Comparison of ENCODE assay signal across 19 cellular contexts in the genomic region with DNA sequence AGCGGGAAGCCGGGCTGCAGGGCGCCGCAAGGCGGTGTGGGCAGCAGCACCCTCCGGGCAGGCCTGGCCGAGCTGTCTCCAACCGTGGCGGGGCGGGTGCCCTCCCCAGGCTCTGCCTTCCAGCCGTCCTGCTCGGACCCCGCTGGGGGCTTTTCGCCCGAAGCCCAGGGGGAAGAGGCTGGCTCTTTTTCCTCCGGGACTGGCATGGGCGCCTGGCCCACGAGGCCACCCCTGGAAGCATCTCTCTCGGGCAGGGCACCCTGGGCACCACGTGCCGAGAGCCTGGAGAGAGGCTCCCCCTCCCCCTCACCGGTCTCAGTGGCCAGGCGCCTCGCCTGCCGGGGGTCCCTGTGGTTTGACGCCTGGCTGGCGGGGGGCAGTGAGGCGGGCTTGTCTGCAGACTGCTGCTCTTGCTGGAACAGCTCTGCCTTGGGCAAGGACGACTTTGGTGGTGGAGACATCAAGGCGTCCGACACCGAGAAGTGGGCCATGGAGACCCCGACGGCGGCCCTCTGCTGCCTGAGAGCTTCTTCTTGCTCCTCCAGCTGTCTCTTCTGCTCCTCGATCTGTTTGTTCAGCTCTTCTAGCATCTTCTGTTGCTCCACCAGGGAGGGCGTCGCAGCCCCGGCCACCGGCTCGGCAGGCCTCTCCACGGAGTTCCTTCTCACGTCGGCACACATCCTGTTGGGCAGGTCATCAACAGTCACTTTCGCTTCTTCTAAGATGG. TPM values are rescaled to one million over a fixed set of nuclear protein-coding genes. Genes with fewer than 3 reads are reported as not detected.
A peak's percentile ranks its signal among the peaks of the same experiment; 100 is the strongest.
DNase-seq lines count a peak whose midpoint lies in the region; ATAC-seq, FAIRE-seq and TF ChIP-seq lines count a peak whose summit lies in the region.
"Had no signal": no experiment of that assay in that cellular context is flagged by ENCODE, and none has a peak within 500 bp of the region (broad histone marks: within the 10 kb centered on the region; RNA-seq: fewer than 3 reads in every experiment).

No MANE protein-coding gene starts in this region.

- H2AK5ac ChIP-seq in H1 (ENCODE audit: low read depth, low read length), result no peak overlapping the region
- no peak overlapping the region for H2AK5ac ChIP-seq in neuronal stem cell (ENCODE audit: low read depth, low read length)

- ATAC-seq in GM21528 (IDR thresholded peaks at IDR 0.05; ENCODE audit: low FRiP score, unreplicated experiment), result no peak

- no peak overlapping the region for H3K4ac ChIP-seq in H1 (replicated peaks; ENCODE audit: insufficient read length, low read depth, low read length)
- no peak overlapping the region for H3K4ac ChIP-seq in neuronal stem cell (ENCODE audit: low read length)

- no peaks in the 10 kb centered on the region for H3K4me1 ChIP-seq in Caco-2
- peaks cover 0 to 18% (median 10%) of the 10 kb centered on the region in 4 experiments; a peak in 5 of 7 replicates for H3K4me1 ChIP-seq in H1 (replicated peaks in 1 of 4; ENCODE audit: control insufficient read depth in 3 of 4, insufficient read depth in 4 of 4, low read length in 3 of 4)
- H3K4me1 ChIP-seq in neuronal stem cell (ENCODE audit: control insufficient read depth in 2 of 2, insufficient read depth in 1 of 2, low read depth in 1 of 2, low read length in 2 of 2), result peaks cover 0 to 2% of the 10 kb centered on the region in 2 donors

- H2AFZ ChIP-seq in H1 (ENCODE audit: low read length) (no peak overlapping the region), neuronal stem cell (ENCODE audit: low read length) (no peak overlapping the region)
- H2AFZ ChIP-seq: GM23248 had no signal

- H3K4me2 ChIP-seq in H1 (ENCODE audit: insufficient read depth in 1 of 2, low read depth in 2 of 2, low read length in 2 of 2), result no peak overlapping the region
- peak overlapping the region; percentile 2 for H3K4me2 ChIP-seq in neuronal stem cell (ENCODE audit: insufficient read depth, low read length, poor library complexity, severe bottlenecking)

- no peaks in the 10 kb centered on the region; the same call in 1 of the 2 replicates for H3K23me2 ChIP-seq in H1 (ENCODE audit: low read depth, low read length)

- peaks cover 48% of the 10 kb centered on the region for H3K36me3 Mint-ChIP-seq in Caco-2 (ENCODE audit: insufficient read depth, unreplicated experiment)
- H3K36me3 Mint-ChIP-seq in HFFc6 (ENCODE audit: low read depth), result peaks cover 12% of the 10 kb centered on the region

- peaks cover 2 to 9% of the 10 kb centered on the region in 2 experiments for H4K20me1 ChIP-seq in H1 (replicated peaks in 1 of 2; ENCODE audit: control insufficient read depth in 1 of 2, insufficient read depth in 2 of 2, low read length in 2 of 2)

- 97% methylated on average over 40 of the region's 45 CpGs; no CpG with 5 or more reads in 1 of the 2 experiments for WGBS in H1 (ENCODE audit: extremely low coverage in 1 of 2, insufficient coverage in 1 of 2, insufficient read length in 1 of 2, insufficient replicate concordance in 2 of 2, low coverage in 1 of 2, low lambda C conversion rate in 2 of 2, missing lambda C conversion rate in 1 of 2), 2 experiments
- no CpG with 5 or more reads among the region's 45 CpGs for WGBS in neuronal stem cell (ENCODE audit: extremely low coverage in 2 of 2, insufficient read length in 2 of 2, insufficient replicate concordance in 1 of 2), 2 donors

- intact Hi-C loops in Caco-2 (cut with micrococcal nuclease; ENCODE audit: unreplicated experiment), result no loop called here

- no peak overlapping the region for H3K9ac ChIP-seq in H1 (replicated peaks in 1 of 4; ENCODE audit: extremely low read depth in 1 of 4, low read depth in 3 of 4, low read length in 3 of 4)
- H3K9ac ChIP-seq in neuronal stem cell (ENCODE audit: low read depth, low read length, poor library complexity), result no peak overlapping the region
- H3K9ac ChIP-seq: GM23248 had no signal

- H2BK12ac ChIP-seq in H1 (ENCODE audit: low read depth, low read length), result no peak overlapping the region
- H2BK12ac ChIP-seq in neuronal stem cell (ENCODE audit: low read length), result no peak overlapping the region

- H3K27me3 Mint-ChIP-seq in Caco-2 (ENCODE audit: insufficient read depth, unreplicated experiment) (no peaks in the 10 kb centered on the region), HFFc6 (ENCODE audit: insufficient read depth) (peaks cover 4% of the 10 kb centered on the region)

- no peak overlapping the region for H3K4me3 ChIP-seq in Caco-2 (ENCODE audit: low read depth, low read length)
- no peak overlapping the region for H3K4me3 ChIP-seq in H1 (ENCODE audit: extremely low read depth in 1 of 4, insufficient read depth in 2 of 4, low read depth in 3 of 4, low read length in 4 of 4)
- no peak overlapping the region for H3K4me3 ChIP-seq in neuronal stem cell (ENCODE audit: low read length in 2 of 2)
- H3K4me3 ChIP-seq: GM23248 had no signal

- H2BK120ac ChIP-seq in H1 (replicated peaks; ENCODE audit: low read depth, low read length) (no peak overlapping the region), neuronal stem cell (ENCODE audit: low read depth, low read length) (no peak overlapping the region)

- FAIRE-seq in H1 (lab: Jason Lieb, UNC), result no peak

- H3K9me3 Mint-ChIP-seq in Caco-2 (ENCODE audit: unreplicated experiment) (no peaks in the 10 kb centered on the region), HFFc6 (no peaks in the 10 kb centered on the region)

- TF ChIP-seq CTCF in Caco-2 (IDR thresholded peaks at IDR 0.05; ENCODE audit: insufficient read depth in 1 of 2, low read depth in 1 of 2, low read length in 1 of 2, severe bottlenecking in 1 of 2, unreplicated experiment in 1 of 2) (no peak), HFFc6 (IDR thresholded peaks at IDR 0.05) (no peak), H1 (IDR thresholded peaks at IDR 0.05; ENCODE audit: control extremely low read depth in 1 of 3, insufficient read depth in 1 of 3, low read depth in 1 of 3, low read length in 3 of 3) (no peak)

- no peak for TF ChIP-seq RAD21 in H1 (IDR thresholded peaks at IDR 0.05 in 1 of 2, conservative IDR thresholded peaks at IDR 0.05 in 1 of 2; ENCODE audit: low read depth in 2 of 2, low read length in 2 of 2)

- no peaks in the 10 kb centered on the region for H3K27me3 ChIP-seq in Caco-2 (replicated peaks; ENCODE audit: control insufficient read depth, insufficient read depth, low read length)
- H3K27me3 ChIP-seq in H1 (replicated peaks in 1 of 4; ENCODE audit: control insufficient read depth in 3 of 4, extremely low read depth in 1 of 4, insufficient read depth in 3 of 4, low read length in 3 of 4), result no peaks in the 10 kb centered on the region
- peaks cover 0 to 6% (median 0%) of the 10 kb centered on the region in 3 experiments for H3K27me3 ChIP-seq in neuronal stem cell (ENCODE audit: control insufficient read depth in 3 of 3, insufficient read depth in 3 of 3, low read depth in 1 of 3, low read length in 3 of 3)

- no peak overlapping the region for H4K91ac ChIP-seq in H1 (replicated peaks; ENCODE audit: insufficient read length, low read length)
- no peak overlapping the region for H4K91ac ChIP-seq in neuronal stem cell (ENCODE audit: low read depth, low read length, poor library complexity)

- H3K36me3 ChIP-seq in Caco-2 (ENCODE audit: control insufficient read depth, insufficient read depth, low read length) (0 out of 2 replicates have a peak, but pooled peaks cover 5% of the 10 kb centered on the region), H1 (ENCODE audit: control insufficient read depth in 2 of 4, insufficient read depth in 4 of 4, low read length in 3 of 4) (0 out of 8 replicates have a peak, but pooled peaks cover 0 to 3% (median 0%) of the 10 kb centered on the region in 4 experiments), neuronal stem cell (replicated peaks in 1 of 2; ENCODE audit: control insufficient read depth in 2 of 2, insufficient read depth in 2 of 2, low read length in 2 of 2) (peaks cover 3 to 33% of the 10 kb centered on the region in 2 donors)

- H3K23ac ChIP-seq in H1 (ENCODE audit: insufficient read length) (no peak overlapping the region), neuronal stem cell (ENCODE audit: low read depth, low read length, poor library complexity) (no peak overlapping the region)

- H3K79me1 ChIP-seq in H1 (ENCODE audit: low read depth, low read length) (peaks cover 3% of the 10 kb centered on the region; the same call in 1 of the 2 replicates), neuronal stem cell (ENCODE audit: low read depth, low read length) (no peaks in the 10 kb centered on the region)

- no peaks in the 10 kb centered on the region for H3K79me2 ChIP-seq in H1 (ENCODE audit: control insufficient read depth in 1 of 2, insufficient read depth in 2 of 2, low read length in 2 of 2)

- DNase-seq in Caco-2 (no peak), HFFc6 (no peak), H1 (ENCODE audit: low read depth in 1 of 2, low spot score in 2 of 2) (no peak), neuronal stem cell (ENCODE audit: low spot score) (no peak), SW480 (ENCODE audit: low spot score) (no peak), mesenteric fat pad (ENCODE audit: low spot score) (no peak)
- DNase-seq: ACHN; AML-193; CD4-positive, CD25-positive, alpha-beta regulatory T cell; DMS79; GM23248; Karpas-422; MM.1S; NCI-H1105; NCI-H1694 treated with DMSO at 0.1 percent for 48 hours; NCI-H345; NCI-H526 treated with DMSO at 0.1 percent for 48 hours; SHP77 treated with DMSO at 0.1 percent for 48 hours had no signal

- no peak overlapping the region for H3K56ac ChIP-seq in H1 (replicated peaks; ENCODE audit: insufficient read length, low read depth, low read length)

- no peak overlapping the region for H2BK15ac ChIP-seq in H1 (ENCODE audit: low read length)
- no peak overlapping the region for H2BK15ac ChIP-seq in neuronal stem cell (ENCODE audit: low read length)

- H3K4me3 Mint-ChIP-seq in Caco-2 (ENCODE audit: unreplicated experiment) (no peak overlapping the region), HFFc6 (no peak overlapping the region)
- H3K4me3 Mint-ChIP-seq: CD4-positive, CD25-positive, alpha-beta regulatory T cell had no signal

- H3K9me3 ChIP-seq in Caco-2 (no peaks in the 10 kb centered on the region), H1 (ENCODE audit: insufficient read depth in 2 of 2, low read depth in 1 of 2, low read length in 1 of 2) (no peaks in the 10 kb centered on the region), neuronal stem cell (replicated peaks in 1 of 2; ENCODE audit: control insufficient read depth in 2 of 2, insufficient read depth in 1 of 2, low read depth in 1 of 2, low read length in 2 of 2) (no peaks in the 10 kb centered on the region)

- H3K18ac ChIP-seq in H1 (ENCODE audit: extremely low read depth, low read length) (no peak overlapping the region), neuronal stem cell (ENCODE audit: low read length) (no peak overlapping the region)

- no peak overlapping the region for H4K5ac ChIP-seq in H1 (ENCODE audit: insufficient read length, low read depth, low read length)

- H3K4me1 Mint-ChIP-seq in Caco-2 (ENCODE audit: low read depth, unreplicated experiment) (peaks cover 3% of the 10 kb centered on the region), HFFc6 (ENCODE audit: low read depth) (no peaks in the 10 kb centered on the region; the same call in 1 of the 2 replicates)

- 0 out of 2 replicates have a peak overlapping the region, but pooled peaks have one; percentile 1 for H4K8ac ChIP-seq in H1 (ENCODE audit: extremely low read depth, insufficient read depth, low read length)
- no peak overlapping the region for H4K8ac ChIP-seq in neuronal stem cell (ENCODE audit: low read depth, low read length)

- no TSS peak for BruUV-seq in Caco-2 (replicated peaks; lab: Mats Ljungman, UMichigan)

- H3K27ac ChIP-seq in H1 (ENCODE audit: low read depth, low read length) (no peak overlapping the region), neuronal stem cell (replicated peaks; ENCODE audit: low read length) (no peak overlapping the region)
- H3K27ac ChIP-seq: GM23248 had no signal

- CTCF ChIA-PET in Caco-2 (lab: Charles Lee) (no interaction called here), H1 (lab: Charles Lee; ENCODE audit: partially characterized antibody) (interaction anchor here (0.8 to 2.1 kb wide), 4 partner anchors 9 to 76 kb away, joined by 3 to 7 read pairs (median 4); no protein-coding TSS in a partner anchor)

- no peak for TF ChIP-seq EP300 in H1 (IDR thresholded peaks at IDR 0.05; ENCODE audit: borderline replicate concordance in 1 of 2, low read depth in 2 of 2, low read length in 2 of 2)

- H2BK20ac ChIP-seq in H1 (ENCODE audit: low read length), result no peak overlapping the region

- H3K27ac Mint-ChIP-seq in Caco-2 (ENCODE audit: unreplicated experiment), result peak overlapping the region; percentile 9
- peak overlapping the region; percentile 13; the same call in 1 of the 2 replicates for H3K27ac Mint-ChIP-seq in HFFc6
- H3K27ac Mint-ChIP-seq: CD4-positive, CD25-positive, alpha-beta regulatory T cell had no signal

- POLR2A ChIA-PET in Caco-2 (lab: Charles Lee), result no interaction called here
- POLR2A ChIA-PET in H1 (lab: Charles Lee; ENCODE audit: partially characterized antibody), result interaction anchor here (1.5 to 1.8 kb wide), 3 partner anchors 10 to 54 kb away, joined by 3 to 6 read pairs (median 5); no protein-coding TSS in a partner anchor

- H3K14ac ChIP-seq in H1 (ENCODE audit: insufficient read length), result no peak overlapping the region
- H3K14ac ChIP-seq in neuronal stem cell (ENCODE audit: low read length), result no peak overlapping the region

- no peak for TF ChIP-seq POLR2A in H1 (IDR thresholded peaks at IDR 0.05; ENCODE audit: control extremely low read depth in 1 of 2, low read depth in 2 of 2, low read length in 2 of 2)

- H2BK5ac ChIP-seq in H1 (ENCODE audit: low read depth, low read length) (no peak overlapping the region), neuronal stem cell (ENCODE audit: low read length) (no peak overlapping the region)

RNA-seq across cellular contexts. Expression of a gene that starts 19.5 kb away (rescaled TPM):
- total RNA-seq in Caco-2 (2022) (14.6 and 15.1 TPM in 2 replicates), mesenteric fat pad (10.1 TPM)
- 10 to 100 TPM; 19.9 to 25.2 (median 21.1) TPM for total RNA-seq in HFFc6 (2021; fragmentation: NEBNext Ultra II Directional; extraction: Animal tissue kit (Norgen Biotek cat#: 25700))
- 15.0 and 15.6 TPM in 2 replicates for total RNA-seq in H1 (2021; fragmentation: NEBNext Ultra II Directional; extraction: Animal tissue kit (Norgen Biotek cat#: 25700))
- 4.4 and 6.2 TPM in 2 replicates for polyA plus RNA-seq in H1 (2011; rRNA removed)
- 8.6 TPM for polyA plus RNA-seq in H1 (2011; cell fraction: cytosol; rRNA removed)
- polyA plus RNA-seq in H1 (2011; cell fraction: nucleus; rRNA removed), result 8.7 TPM
- 9.0 to 10.3 TPM (median 10.0 TPM) in 4 replicates for polyA plus RNA-seq in H1 (2012, experiment 1 of 2)
- polyA plus RNA-seq in H1 (2012, experiment 2 of 2), result 4.7 TPM
- 10.2 TPM for polyA plus RNA-seq in H1 (2013, experiment 1 of 2)
- 9.9 TPM for polyA plus RNA-seq in H1 (2013, experiment 2 of 2)
- polyA minus RNA-seq in H1 (2011; rRNA and poly(A)+ RNA removed), result 5.1 and 5.4 TPM in 2 replicates
- polyA minus RNA-seq in H1 (2011; cell fraction: cytosol; rRNA and poly(A)+ RNA removed), result 6.5 TPM
- polyA minus RNA-seq in H1 (2011; cell fraction: nucleus; rRNA and poly(A)+ RNA removed), result 7.9 TPM
- 14.5 TPM for polyA plus RNA-seq in neuronal stem cell (2013, experiment 1 of 2)
- 15.3 TPM for polyA plus RNA-seq in neuronal stem cell (2013, experiment 2 of 2)

RNA-seq across cellular contexts. Expression of a gene that starts 45.2 kb away (rescaled TPM):
- total RNA-seq in Caco-2 (2022) (120 and 122 TPM in 2 replicates), mesenteric fat pad (39.0 TPM)
- 10 to 100 TPM; 31.9 to 36.1 (median 34.8) TPM for total RNA-seq in HFFc6 (2021; fragmentation: NEBNext Ultra II Directional; extraction: Animal tissue kit (Norgen Biotek cat#: 25700))
- 82.8 and 83.2 TPM in 2 replicates for total RNA-seq in H1 (2021; fragmentation: NEBNext Ultra II Directional; extraction: Animal tissue kit (Norgen Biotek cat#: 25700))
- 53.6 and 58.8 TPM in 2 replicates for polyA plus RNA-seq in H1 (2011; rRNA removed)
- 66.3 TPM for polyA plus RNA-seq in H1 (2011; cell fraction: cytosol; rRNA removed)
- 116 TPM for polyA plus RNA-seq in H1 (2011; cell fraction: nucleus; rRNA removed)
- 47.3 to 53.1 TPM (median 49.3 TPM) in 4 replicates for polyA plus RNA-seq in H1 (2012, experiment 1 of 2)
- polyA plus RNA-seq in H1 (2012, experiment 2 of 2), result 13.9 TPM
- 63.3 TPM for polyA plus RNA-seq in H1 (2013, experiment 1 of 2)
- polyA plus RNA-seq in H1 (2013, experiment 2 of 2), result 61.2 TPM
- 46.3 and 51.4 TPM in 2 replicates for polyA minus RNA-seq in H1 (2011; rRNA and poly(A)+ RNA removed)
- polyA minus RNA-seq in H1 (2011; cell fraction: cytosol; rRNA and poly(A)+ RNA removed), result 31.8 TPM
- 65.1 TPM for polyA minus RNA-seq in H1 (2011; cell fraction: nucleus; rRNA and poly(A)+ RNA removed)
- 50.1 TPM for polyA plus RNA-seq in neuronal stem cell (2013, experiment 1 of 2)
- polyA plus RNA-seq in neuronal stem cell (2013, experiment 2 of 2), result 49.8 TPM

RNA-seq across cellular contexts. Expression of a gene that starts 56.8 kb away (rescaled TPM):
- total RNA-seq in Caco-2 (2022) (129 and 133 TPM in 2 replicates), mesenteric fat pad (22.6 TPM)
- total RNA-seq in HFFc6 (2021; fragmentation: NEBNext Ultra II Directional; extraction: Animal tissue kit (Norgen Biotek cat#: 25700)), result 10 to 100 TPM; 19.1 to 26.9 (median 22.6) TPM
- 72.9 and 73.1 TPM in 2 replicates for total RNA-seq in H1 (2021; fragmentation: NEBNext Ultra II Directional; extraction: Animal tissue kit (Norgen Biotek cat#: 25700))
- polyA plus RNA-seq in H1 (2011; rRNA removed), result 39.7 and 40.7 TPM in 2 replicates
- polyA plus RNA-seq in H1 (2011; cell fraction: cytosol; rRNA removed), result 44.1 TPM
- 33.3 TPM for polyA plus RNA-seq in H1 (2011; cell fraction: nucleus; rRNA removed)
- polyA plus RNA-seq in H1 (2012, experiment 1 of 2), result 43.9 to 48.5 TPM (median 46.8 TPM) in 4 replicates
- polyA plus RNA-seq in H1 (2012, experiment 2 of 2), result 28.5 TPM
- 46.0 TPM for polyA plus RNA-seq in H1 (2013, experiment 1 of 2)
- 45.2 TPM for polyA plus RNA-seq in H1 (2013, experiment 2 of 2)
- 51.3 and 52.9 TPM in 2 replicates for polyA minus RNA-seq in H1 (2011; rRNA and poly(A)+ RNA removed)
- 29.9 TPM for polyA minus RNA-seq in H1 (2011; cell fraction: cytosol; rRNA and poly(A)+ RNA removed)
- polyA minus RNA-seq in H1 (2011; cell fraction: nucleus; rRNA and poly(A)+ RNA removed), result 23.9 TPM
- 34.3 TPM for polyA plus RNA-seq in neuronal stem cell (2013, experiment 1 of 2)
- 35.7 TPM for polyA plus RNA-seq in neuronal stem cell (2013, experiment 2 of 2)
